In the genomic region with DNA sequence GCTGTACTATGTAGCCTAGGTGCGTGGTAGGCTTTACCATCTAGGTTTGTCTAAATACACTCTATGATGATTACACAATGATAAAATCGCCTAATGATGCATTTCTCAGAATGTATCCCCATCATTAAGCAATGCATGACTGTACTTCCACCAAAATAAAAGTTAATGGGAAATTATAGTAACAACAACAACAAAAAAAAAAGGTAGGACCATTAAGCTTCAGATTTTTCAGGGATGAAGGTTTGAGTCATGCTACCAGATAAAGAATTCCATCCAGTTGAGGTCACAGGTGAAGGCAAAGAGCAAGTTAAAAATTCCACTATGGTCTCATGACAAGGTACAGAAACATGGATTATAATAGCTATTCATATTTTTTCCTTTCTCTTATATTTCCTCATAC, we compare ENCODE assay signal across 15 cellular contexts.
DNase-seq lines count a peak whose midpoint lies in the region; ATAC-seq, FAIRE-seq and TF ChIP-seq lines count a peak whose summit lies in the region.
"Had no signal": no experiment of that assay in that cellular context is flagged by ENCODE, and none has a peak within 500 bp of the region (broad histone marks: within the 10 kb centered on the region; RNA-seq: fewer than 3 reads in every experiment).

No MANE protein-coding gene starts in this region.

- H3K4me3 ChIP-seq in RWPE2 (ENCODE audit: severe bottlenecking), result no peak overlapping the region
- H3K4me3 ChIP-seq in bronchial epithelial cell (ENCODE audit: low read depth, low read length), result no peak overlapping the region
- H3K4me3 ChIP-seq: BLaER1 had no signal

- no peaks in the 10 kb centered on the region for H3K27me3 ChIP-seq in RWPE2 (ENCODE audit: insufficient read depth, poor library complexity, severe bottlenecking)
- no peaks in the 10 kb centered on the region for H3K27me3 ChIP-seq in bronchial epithelial cell (ENCODE audit: control insufficient read depth, insufficient read depth, low read length)

- DNase-seq in Caki2 (ENCODE audit: low read depth) (peak; percentile 44), RWPE2 (ENCODE audit: low spot score) (no peak), bronchial epithelial cell (ENCODE audit: low read depth) (peak; percentile 54), renal cortical epithelial cell (ENCODE audit: low read depth) (peak; percentile 0), NOMO-1 (lab: John Stamatoyannopoulos, UW; ENCODE audit: unreplicated experiment in 2 of 2) (no peak), islet precursor cell (no peak)
- no peak for DNase-seq in activated CD4-positive, alpha-beta T cell treated with anti-CD3 and anti-CD28 coated beads, Interleukin-2, amount 50 U/mL, for 4 hours
- DNase-seq: 8988T; AML-193; Caco-2; CD8-positive, alpha-beta memory T cell; DMS 273 treated with DMSO at 0.1 percent for 48 hours; HCEC 1CT; HFFc6 had no signal

- no peak for FAIRE-seq in bronchial epithelial cell (lab: Jason Lieb, UNC)

- in situ Hi-C loops in Caki2 (cut with HindIII; ENCODE audit: low pct_unique_long_range_greater_than_20kb, low sequenced_read_pairs), result no loop called here

- H3K9me3 ChIP-seq in RWPE2 (ENCODE audit: severe bottlenecking), result no peaks in the 10 kb centered on the region
- H3K9me3 ChIP-seq: BLaER1, Caco-2 had no signal

- H3K4me1 ChIP-seq in RWPE2 (ENCODE audit: insufficient read depth, poor library complexity, severe bottlenecking), result peaks cover 4% of the 10 kb centered on the region
- H3K4me1 ChIP-seq: BLaER1, Caco-2 had no signal

- ATAC-seq in RWPE2 (ENCODE audit: low read depth), result peak; percentile 54; the same call in 2 of the 3 replicates

- TF ChIP-seq CTCF in RWPE2 (IDR thresholded peaks at IDR 0.05; ENCODE audit: poor library complexity, severe bottlenecking), result no peak
- TF ChIP-seq CTCF in bronchial epithelial cell (IDR thresholded peaks at IDR 0.05; ENCODE audit: insufficient read depth, low read length, severe bottlenecking), result no peak

- H3K27ac ChIP-seq in RWPE2 (ENCODE audit: poor library complexity, severe bottlenecking), result no peak overlapping the region
- H3K27ac ChIP-seq: BLaER1 had no signal

- H3K36me3 ChIP-seq in RWPE2 (ENCODE audit: low read depth), result no peaks in the 10 kb centered on the region
- no peaks in the 10 kb centered on the region for H3K36me3 ChIP-seq in bronchial epithelial cell (ENCODE audit: control insufficient read depth, insufficient read depth, low read length)
- H3K36me3 ChIP-seq: BLaER1 had no signal

Comparison
In these comparisons a context has a peak if more than half of its experiments do, and no peak if none do; other contexts are left out.
1. DNase-seq: peak in Caki2 (single experiment), bronchial epithelial cell (single experiment) and renal cortical epithelial cell (single experiment); none in RWPE2 (single experiment), activated CD4-positive, alpha-beta T cell treated with anti-CD3 and anti-CD28 coated beads, Interleukin-2, amount 50 U/mL, for 4 hours (0 of 2), NOMO-1 (0 of 2) and islet precursor cell (single experiment).